In the genomic region with DNA sequence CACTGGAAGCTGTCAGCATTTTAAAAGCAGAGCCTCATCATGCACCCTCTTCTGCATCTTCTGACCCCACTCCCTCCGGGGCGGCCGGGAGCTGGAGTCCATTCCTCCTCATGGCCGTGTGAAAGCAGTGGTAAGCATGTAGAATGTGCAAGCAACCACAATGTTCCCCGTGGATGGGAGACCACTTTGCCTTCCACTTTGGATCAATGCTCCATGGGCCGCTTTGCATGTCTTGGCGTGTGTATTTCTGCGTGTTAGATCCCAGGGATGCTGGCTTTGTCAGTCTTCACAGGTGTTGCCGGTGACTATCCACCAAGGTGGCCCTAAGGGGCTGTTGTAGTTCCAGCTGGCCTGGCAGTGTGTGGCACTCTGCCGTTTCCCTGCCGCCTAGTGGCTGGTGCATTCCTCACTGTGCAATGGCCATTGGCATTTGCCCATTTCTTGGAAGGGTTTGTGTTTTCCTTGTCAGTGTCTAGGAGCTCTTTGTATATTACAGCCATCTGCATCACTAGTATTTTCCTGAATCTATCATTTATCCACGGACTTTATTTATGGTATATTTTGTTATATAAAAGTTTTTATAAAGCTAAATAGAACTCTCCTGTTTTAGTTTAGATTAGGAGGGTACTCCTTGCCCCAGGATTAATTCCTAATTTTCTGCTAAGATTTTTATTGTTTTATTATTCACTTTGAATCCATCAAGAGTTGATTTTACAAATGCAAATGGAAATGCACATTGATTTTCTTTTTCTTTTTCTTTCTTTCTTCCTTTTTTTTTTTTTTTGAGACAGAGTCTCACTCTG, we compare ENCODE assay signal across 9 cellular contexts. TPM values are rescaled to one million over a fixed set of nuclear protein-coding genes. Genes with fewer than 3 reads are reported as not detected.
DNase-seq lines count a peak whose midpoint lies in the region; ATAC-seq and TF ChIP-seq lines count a peak whose summit lies in the region.
"Had no signal": no experiment of that assay in that cellular context is flagged by ENCODE, and none has a peak within 500 bp of the region (broad histone marks: within the 10 kb centered on the region; RNA-seq: fewer than 3 reads in every experiment).

No MANE protein-coding gene starts in this region.

- CTCF ChIA-PET in SK-N-SH (lab: Yijun Ruan, JAX) = interaction anchor here (0.9 to 4.7 kb wide), 12 partner anchors 9 to 391 kb away, joined by 3 to 48 read pairs (median 4); a partner anchor contains a TSS

- H3K36me3 Mint-ChIP-seq in HFFc6 (ENCODE audit: low read depth) = no peaks in the 10 kb centered on the region

- H3K9ac ChIP-seq in SK-N-SH = peak overlapping the region; percentile 74; the same call in 1 of the 2 replicates

- no peaks in the 10 kb centered on the region; the same call in none of the 2 replicates for H3K27me3 Mint-ChIP-seq in HFFc6 (ENCODE audit: insufficient read depth)

- ATAC-seq in heart left ventricle (peak; percentile 57 to 83 (median 79)), HG03521 (IDR thresholded peaks at IDR 0.05; ENCODE audit: unreplicated experiment) (no peak)

- TF ChIP-seq RAD21 in SK-N-SH (IDR thresholded peaks at IDR 0.05; ENCODE audit: low read length) = peak; percentile 41; the same call in 1 of the 2 replicates

- H3K27ac ChIP-seq in SK-N-SH (ENCODE audit: low read depth in 2 of 2, low read length in 1 of 2) (peak overlapping the region; percentile 79 to 97), heart left ventricle (peak overlapping the region in 8 of 12 donors; percentile 11 to 86 (median 42)), stomach (peak overlapping the region; percentile 61 to 86 (median 81))

- no peaks in the 10 kb centered on the region for H3K79me2 ChIP-seq in SK-N-SH (ENCODE audit: insufficient read depth)

- TF ChIP-seq EP300 in SK-N-SH (IDR thresholded peaks at IDR 0.05; ENCODE audit: borderline replicate concordance in 1 of 2, low read depth in 1 of 2, low read length in 1 of 2) (no peak), stomach (IDR thresholded peaks at IDR 0.05) (no peak)

- no peaks in the 10 kb centered on the region for H3K9me2 ChIP-seq in SK-N-SH

- H3K36me3 ChIP-seq in SK-N-SH (replicated peaks in 1 of 2; ENCODE audit: control insufficient read depth in 1 of 2, insufficient read depth in 2 of 2, low read length in 1 of 2) = no peaks in the 10 kb centered on the region
- H3K36me3 ChIP-seq in heart left ventricle = no peaks in the 10 kb centered on the region
- H3K36me3 ChIP-seq in stomach = no peaks in the 10 kb centered on the region
- H3K36me3 ChIP-seq: SJSA1 had no signal

- no peak overlapping the region for H3K4me3 Mint-ChIP-seq in HFFc6

- TF ChIP-seq POLR2A in heart left ventricle (IDR thresholded peaks at IDR 0.05) = no peak
- no peak for TF ChIP-seq POLR2A in stomach (IDR thresholded peaks at IDR 0.05)

- H3K9me3 ChIP-seq in SK-N-SH (no peaks in the 10 kb centered on the region), heart left ventricle (no peaks in the 10 kb centered on the region), stomach (no peaks in the 10 kb centered on the region)
- H3K9me3 ChIP-seq: SJSA1 had no signal

- H3K4me1 ChIP-seq in SK-N-SH (ENCODE audit: control insufficient read depth in 1 of 2, insufficient read depth in 2 of 2, low read depth in 1 of 2, low read length in 1 of 2) = peaks cover 10 to 18% of the 10 kb centered on the region in 2 experiments; a peak in 3 of 4 replicates
- H3K4me1 ChIP-seq in heart left ventricle = peaks cover 0 to 15% (median 2%) of the 10 kb centered on the region in 12 donors
- H3K4me1 ChIP-seq in stomach = peaks cover 7 to 34% (median 30%) of the 10 kb centered on the region in 4 donors

- H2AFZ ChIP-seq in SK-N-SH (ENCODE audit: low read depth) = peak overlapping the region; percentile 82; the same call in 1 of the 2 replicates

- DNase-seq in HFFc6 (no peak), SK-N-SH (no peak), heart left ventricle (peak in 3 of 5 donors; percentile 55 to 62 (median 55)), stomach (peak; percentile 82), T-helper 2 cell (no peak), dedifferentiated amniotic fluid mesenchymal stem cell (ENCODE audit: extremely low spot score) (no peak)

- H3K27ac Mint-ChIP-seq in HFFc6 = peak overlapping the region; percentile 90

- no peaks in the 10 kb centered on the region for H4K20me1 ChIP-seq in SK-N-SH (ENCODE audit: insufficient read depth)

- WGBS in SK-N-SH (ENCODE audit: low lambda C conversion rate) = 50% methylated on average over 12 of the region's 12 CpGs
- 75 to 83% (median 77%) methylated on average over 12 of the region's 12 CpGs for WGBS in heart left ventricle, 4 donors
- WGBS in stomach, 5 donors = 49 to 70% (median 50%) methylated on average over 8 to 12 of the region's 12 CpGs

- intact Hi-C loops in heart left ventricle (cut with DNase I) = loop anchor here in 6 of 10 donors (2.0 to 10.0 kb wide), 5 partner anchors 47 to 109 kb away; a partner anchor contains a TSS
- intact Hi-C loops in stomach (cut with DNase I; ENCODE audit: low total_unique reads) = loop anchor here (10.0 kb wide), 1 partner anchor 99 kb away; no protein-coding TSS in a partner anchor

- TF ChIP-seq CTCF in HFFc6 (IDR thresholded peaks at IDR 0.05) (peak; percentile 48), SK-N-SH (IDR thresholded peaks at IDR 0.05) (peak; percentile 64), heart left ventricle (IDR thresholded peaks at IDR 0.05) (peak; percentile 19 to 54 (median 42)), stomach (IDR thresholded peaks at IDR 0.05) (peak in 5 of 7 experiments; percentile 31 to 67 (median 63))

- POLR2A ChIA-PET in SK-N-SH (lab: Yijun Ruan, JAX) = no interaction called here

- peaks cover 25% of the 10 kb centered on the region for H3K4me1 Mint-ChIP-seq in HFFc6 (ENCODE audit: low read depth)

- peaks cover 16% of the 10 kb centered on the region for H3F3A ChIP-seq in SK-N-SH (replicated peaks; ENCODE audit: insufficient read depth)

- H3K27me3 ChIP-seq in SK-N-SH (ENCODE audit: insufficient read depth) (no peaks in the 10 kb centered on the region), heart left ventricle (no peaks in the 10 kb centered on the region), stomach (peaks cover 0 to 6% (median 0%) of the 10 kb centered on the region in 3 donors)
- H3K27me3 ChIP-seq: SJSA1 had no signal

- peak overlapping the region; percentile 25; the same call in 1 of the 2 replicates for H3K4me2 ChIP-seq in SK-N-SH

- H3K9me3 Mint-ChIP-seq in HFFc6 = no peaks in the 10 kb centered on the region

- no peak overlapping the region for H3K4me3 ChIP-seq in SK-N-SH (ENCODE audit: low read depth in 2 of 2, low read length in 1 of 2)
- no peak overlapping the region for H3K4me3 ChIP-seq in heart left ventricle
- no peak overlapping the region for H3K4me3 ChIP-seq in stomach
- H3K4me3 ChIP-seq: SJSA1 had no signal

TF ChIP-seq in SK-N-SH, 30 proteins besides CTCF, POLR2A, EP300 and RAD21:
- TF ChIP-seq GATA2 (CRISPR knock-in tag; IDR thresholded peaks at IDR 0.05) = no peak
- peak; percentile 20; the same call in 1 of the 2 replicates for TF ChIP-seq TCF12 (IDR thresholded peaks at IDR 0.05)
- TF ChIP-seq FOXJ3 (CRISPR knock-in tag; IDR thresholded peaks at IDR 0.05) = no peak
- TF ChIP-seq YY1 (IDR thresholded peaks at IDR 0.05; ENCODE audit: low read depth) = 0 out of 2 replicates have a peak, but pooled peaks have one; percentile 14
- TF ChIP-seq, protein P1, sequence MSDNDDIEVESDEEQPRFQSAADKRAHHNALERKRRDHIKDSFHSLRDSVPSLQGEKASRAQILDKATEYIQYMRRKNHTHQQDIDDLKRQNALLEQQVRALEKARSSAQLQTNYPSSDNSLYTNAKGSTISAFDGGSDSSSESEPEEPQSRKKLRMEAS (IDR thresholded peaks at IDR 0.05; ENCODE audit: low read depth) = 0 out of 2 replicates have a peak, but pooled peaks have one; percentile 17
- TF ChIP-seq MEF2A (IDR thresholded peaks at IDR 0.05; ENCODE audit: borderline replicate concordance, low read depth) = no peak
- no peak for TF ChIP-seq EZH2phosphoT487 (IDR thresholded peaks at IDR 0.05; ENCODE audit: borderline replicate concordance, low read depth)
- TF ChIP-seq SMC3 (IDR thresholded peaks at IDR 0.05; ENCODE audit: low read depth, low read length) = peak; percentile 42

RNA-seq across cellular contexts. Expression of a gene that starts 5.8 kb away (rescaled TPM):
- under 1 TPM in 2 of 6 experiments, not detected in 4; 0.24 to 0.25 TPM for total RNA-seq in HFFc6 (2021; fragmentation: NEBNext Ultra II Directional; extraction: Animal tissue kit (Norgen Biotek cat#: 25700))
- 0.52 and 0.79 TPM in 2 replicates for polyA plus RNA-seq in SK-N-SH (2012; rRNA removed)
- 0.33 and 0.49 TPM in 2 replicates for polyA plus RNA-seq in SK-N-SH (2012; cell fraction: cytosol; rRNA removed)
- 0.75 and 1.0 TPM in 2 replicates for polyA plus RNA-seq in SK-N-SH (2012; cell fraction: nucleus; rRNA removed)
- 1 to 10 TPM in 1 of 9 donors, under 1 TPM in 3, not detected in 5; 0.19 to 1.1 (median 0.39) TPM for total RNA-seq in heart left ventricle
- polyA plus RNA-seq in heart left ventricle = under 1 TPM in 1 of 2 donors, not detected in 1; 0.04 TPM
- 100 to 1,000 TPM in 3 of 5 donors, 10 to 100 TPM in 1, 1 to 10 TPM in 1; 5.8 to 689 (median 187) TPM for total RNA-seq in stomach
- polyA plus RNA-seq in stomach = 100 to 1,000 TPM in 2 of 3 donors, 10 to 100 TPM in 1; 31.0 to 332 (median 102) TPM
- total RNA-seq: mononuclear cell, SJSA1 had no signal

RNA-seq across cellular contexts. Expression of a gene that starts 37.5 kb away (rescaled TPM):
- total RNA-seq in HFFc6 (2021; fragmentation: NEBNext Ultra II Directional; extraction: Animal tissue kit (Norgen Biotek cat#: 25700)) = not detected
- polyA plus RNA-seq in SK-N-SH (2012; rRNA removed) (not detected in 2 replicates), heart left ventricle (not detected), stomach (under 1 TPM in 1 of 3 donors, not detected in 2; 0.78 TPM)
- polyA plus RNA-seq in SK-N-SH (2012; cell fraction: cytosol; rRNA removed) = not detected in 2 replicates
- not detected in 2 replicates for polyA plus RNA-seq in SK-N-SH (2012; cell fraction: nucleus; rRNA removed)
- total RNA-seq in heart left ventricle (under 1 TPM in 1 of 9 donors, not detected in 8; 0.32 TPM), stomach (not detected)
- total RNA-seq: mononuclear cell, SJSA1 had no signal

Comparison
In these comparisons a context has a peak if more than half of its experiments do, and no peak if none do; other contexts are left out.
1. DNase-seq: peak in heart left ventricle (3 of 5) and stomach (single experiment); none in HFFc6 (single experiment), SK-N-SH (single experiment), T-helper 2 cell (0 of 5) and dedifferentiated amniotic fluid mesenchymal stem cell (single experiment).
2. Peak in every context shown above with its lines, with median percentiles within 50 percentile points of each other: CTCF ChIP-seq and H3K27ac ChIP-seq.